In the genomic region with DNA sequence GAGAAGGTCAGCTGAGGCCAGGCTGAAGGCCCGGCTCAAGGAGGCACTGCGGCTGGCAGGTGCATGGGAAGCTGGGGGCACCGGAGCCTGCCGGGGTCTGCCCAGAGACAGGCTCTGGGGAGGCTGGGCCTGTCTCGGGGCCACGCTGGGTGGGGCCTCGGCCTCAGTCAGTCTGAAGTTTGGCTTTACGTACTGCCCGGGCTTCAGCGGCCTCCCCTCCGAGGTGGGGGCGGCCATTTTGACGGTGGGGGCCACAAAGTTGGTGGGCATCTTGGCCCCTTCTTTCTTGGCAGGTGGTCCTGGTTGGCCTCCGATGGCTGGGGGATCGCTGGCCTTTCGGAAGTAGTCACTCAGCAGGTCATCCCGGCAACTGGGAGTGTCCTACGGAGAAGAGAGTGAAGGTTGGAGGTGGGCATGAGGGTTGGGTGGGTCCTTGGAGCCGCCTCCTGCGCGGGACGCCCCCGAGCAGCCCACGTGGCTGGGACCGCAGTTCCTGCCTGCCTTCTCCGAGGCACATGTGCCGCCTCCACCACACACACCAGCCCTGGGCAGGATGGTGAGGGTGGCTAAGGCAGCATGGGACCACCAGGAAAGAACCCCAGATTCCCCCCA, we compare ENCODE assay signal across 24 cellular contexts.
"Had no signal": no experiment of that assay in that cellular context is flagged by ENCODE, and none has a peak within 500 bp of the region (broad histone marks: within the 10 kb centered on the region; RNA-seq: fewer than 3 reads in every experiment).

No MANE protein-coding gene starts in this region.

- H3K27me3 ChIP-seq: dorsolateral prefrontal cortex, right lobe of liver, stomach, thyroid gland had no signal

- ATAC-seq: left ventricle myocardium superior, right lobe of liver had no signal

- H3K36me3 ChIP-seq: right lobe of liver, thyroid gland had no signal

- H3K27ac Mint-ChIP-seq: memory B cell, nephron, progenitor cell of endocrine pancreas had no signal

- H3K9me3 ChIP-seq: right lobe of liver, stomach, thyroid gland had no signal

- DNase-seq: dorsolateral prefrontal cortex; effector CD4-positive, alpha-beta T cell; hypothalamus; immature natural killer cell; islet precursor cell; left ventricle myocardium superior; right lobe of liver; small intestine; stimulated activated CD4-positive, alpha-beta T cell treated with anti-CD3 and anti-CD28 coated beads, Interleukin-12 subunit alpha, Interleukin-12 subunit beta, amount 100 ng/mL, for 4 hours; stimulated activated CD4-positive, alpha-beta T cell treated with anti-CD3 and anti-CD28 coated beads, Interleukin-1b, Interleukin-23, amount 100 ng/mL, for 48 hours; stimulated activated CD4-positive, alpha-beta T cell treated with anti-CD3 and anti-CD28 coated beads, Interleukin-4, amount 100 ng/mL, for 1 hour; stimulated activated CD8-positive, alpha-beta memory T cell treated with anti-CD3 and anti-CD28 coated beads, Interleukin-4, amount 100 ng/mL, for 48 hours; stimulated activated naive CD4-positive, alpha-beta T cell treated with Interleukin-2 at 50 U/mL for 16 hours; stomach; thyroid gland; trophoblast cell had no signal

- H3K4me3 Mint-ChIP-seq: immature natural killer cell, memory B cell, nephron had no signal

- H3K27ac ChIP-seq: dorsolateral prefrontal cortex, parathyroid adenoma, right lobe of liver, stomach, thyroid gland had no signal

- H2AFZ ChIP-seq: parathyroid adenoma had no signal

- FAIRE-seq: colon, frontal cortex, small intestine, urothelium cell line had no signal

- H3K9ac ChIP-seq: parathyroid adenoma had no signal

- H3K79me2 ChIP-seq: parathyroid adenoma had no signal

- H3K9me3 Mint-ChIP-seq: immature natural killer cell, memory B cell, nephron had no signal

- H3K4me3 ChIP-seq: dorsolateral prefrontal cortex, lung, right lobe of liver, stomach, thyroid gland had no signal

- H3K27me3 Mint-ChIP-seq: memory B cell, progenitor cell of endocrine pancreas had no signal

- H3K4me1 ChIP-seq: right lobe of liver had no signal
